In genomic region chr17:4175921-4176802, GRCh38 we compare ENCODE assay signal across 10 cellular contexts. TPM values are rescaled to one million over a fixed set of nuclear protein-coding genes. Genes with fewer than 3 reads are reported as not detected.
A peak's percentile ranks its signal among the peaks of the same experiment; 100 is the strongest.
DNase-seq lines count a peak whose midpoint lies in the region; ATAC-seq, FAIRE-seq and TF ChIP-seq lines count a peak whose summit lies in the region.
"Had no signal": no experiment of that assay in that cellular context is flagged by ENCODE, and none has a peak within 500 bp of the region (broad histone marks: within the 10 kb centered on the region; RNA-seq: fewer than 3 reads in every experiment).

No MANE protein-coding gene starts in this region.

- FAIRE-seq in D721Med (lab: Jason Lieb, UNC), result no peak

- intact Hi-C loops in activated CD4-positive, alpha-beta T cell treated with anti-CD3 and anti-CD28 coated beads, Interleukin-2, amount 10 ng/mL, durations not matched to agents 24 days and 14 days (cut with micrococcal nuclease), result loop anchor here (1.0 kb wide), 2 partner anchors 33 to 199 kb away; partner anchors contain the start of genes CYB5D2 and ZZEF1
- intact Hi-C loops in spleen (cut with DNase I; ENCODE audit: low total_unique reads), result no loop called here
- intact Hi-C loops in lower leg skin (cut with DNase I; ENCODE audit: low total_unique reads), result no loop called here

- H3K4me1 ChIP-seq in spleen, result peaks cover 0 to 65% (median 30%) of the 10 kb centered on the region in 6 donors
- H3K4me1 ChIP-seq: SJCRH30 had no signal

- in situ Hi-C loops in brain microvascular endothelial cell (cut with HindIII; ENCODE audit: low pct_ligation_motif_present, low sequenced_read_pairs), result no loop called here

- peak overlapping the region; percentile 88 for H3K27ac Mint-ChIP-seq in activated CD4-positive, alpha-beta T cell treated with anti-CD3 and anti-CD28 coated beads, Interleukin-2, amount 10 ng/mL, durations not matched to agents 24 days and 14 days

- H3K27me3 Mint-ChIP-seq in activated CD4-positive, alpha-beta T cell treated with anti-CD3 and anti-CD28 coated beads, Interleukin-2, amount 10 ng/mL, durations not matched to agents 24 days and 14 days, result no peaks in the 10 kb centered on the region

- no peaks in the 10 kb centered on the region for H3K9me3 Mint-ChIP-seq in activated CD4-positive, alpha-beta T cell treated with anti-CD3 and anti-CD28 coated beads, Interleukin-2, amount 10 ng/mL, durations not matched to agents 24 days and 14 days

- no peak for ATAC-seq in GM18873 (IDR thresholded peaks at IDR 0.05; ENCODE audit: low FRiP score, unreplicated experiment)

- TF ChIP-seq CTCF in GM06990 (IDR thresholded peaks at IDR 0.05; ENCODE audit: insufficient read depth, low read length, poor library complexity, severe bottlenecking), result no peak
- no peak for TF ChIP-seq CTCF in brain microvascular endothelial cell (IDR thresholded peaks at IDR 0.05; ENCODE audit: low read depth, low read length, missing control alignments)
- TF ChIP-seq CTCF in spleen (IDR thresholded peaks at IDR 0.05 in 8 of 11, conservative IDR thresholded peaks at IDR 0.05 in 3 of 11), result no peak
- no peak for TF ChIP-seq CTCF in D721Med (IDR thresholded peaks at IDR 0.05; ENCODE audit: insufficient read depth, missing control alignments)
- no peak for TF ChIP-seq CTCF in lower leg skin (IDR thresholded peaks at IDR 0.05)

- H3K4me3 Mint-ChIP-seq in activated CD4-positive, alpha-beta T cell treated with anti-CD3 and anti-CD28 coated beads, Interleukin-2, amount 10 ng/mL, durations not matched to agents 24 days and 14 days, result peak overlapping the region; percentile 78

- 62 to 79% (median 78%) methylated on average over 25 of the region's 25 CpGs for WGBS in spleen, 5 donors
- WGBS in lower leg skin, 2 donors, result 79 to 82% methylated on average over 25 of the region's 25 CpGs

- no peak for TF ChIP-seq POLR2A in spleen (IDR thresholded peaks at IDR 0.05)
- TF ChIP-seq POLR2A in lower leg skin (IDR thresholded peaks at IDR 0.05), result no peak

- peak overlapping the region; percentile 24; the same call in 1 of the 2 replicates for H3K4me3 ChIP-seq in GM06990 (replicated peaks; ENCODE audit: low read depth, low read length)
- no peak overlapping the region for H3K4me3 ChIP-seq in brain microvascular endothelial cell (ENCODE audit: low read depth, low read length)
- H3K4me3 ChIP-seq in spleen, result no peak overlapping the region
- no peak overlapping the region for H3K4me3 ChIP-seq in lower leg skin (ENCODE audit: low read depth, poor library complexity, severe bottlenecking)
- H3K4me3 ChIP-seq: SJCRH30 had no signal

- no peaks in the 10 kb centered on the region for H3K9me3 ChIP-seq in spleen
- H3K9me3 ChIP-seq: SJCRH30 had no signal

- H3K36me3 ChIP-seq in GM06990 (ENCODE audit: control insufficient read depth, insufficient read depth, low read length) (peaks cover 51% of the 10 kb centered on the region), brain microvascular endothelial cell (replicated peaks) (peaks cover 71% of the 10 kb centered on the region), spleen (peaks cover 12 to 100% (median 96%) of the 10 kb centered on the region in 6 donors)

- H3K36me3 Mint-ChIP-seq in activated CD4-positive, alpha-beta T cell treated with anti-CD3 and anti-CD28 coated beads, Interleukin-2, amount 10 ng/mL, durations not matched to agents 24 days and 14 days (ENCODE audit: low read depth), result peaks cover 74% of the 10 kb centered on the region

- DNase-seq in GM06990 (ENCODE audit: extremely low read depth, insufficient read length), result no peak
- DNase-seq in activated CD4-positive, alpha-beta T cell treated with anti-CD3 and anti-CD28 coated beads, Interleukin-2, amount 10 ng/mL, durations not matched to agents 24 days and 14 days, result peak; percentile 85
- DNase-seq in brain microvascular endothelial cell, result peak; percentile 18
- peak; percentile 73 for DNase-seq in spleen
- no peak for DNase-seq in SKM-1 (lab: John Stamatoyannopoulos, UW; ENCODE audit: unreplicated experiment)
- no peak for DNase-seq in D721Med (ENCODE audit: insufficient read length, low spot score)
- DNase-seq in lower leg skin (ENCODE audit: low spot score in 2 of 2), result no peak
- DNase-seq: DMS153 had no signal

- H3K27me3 ChIP-seq in GM06990 (replicated peaks; ENCODE audit: control insufficient read depth, insufficient read depth, low read length), result no peaks in the 10 kb centered on the region
- H3K27me3 ChIP-seq in brain microvascular endothelial cell (replicated peaks), result no peaks in the 10 kb centered on the region
- no peaks in the 10 kb centered on the region for H3K27me3 ChIP-seq in spleen (replicated peaks in 1 of 7)
- H3K27me3 ChIP-seq: SJCRH30 had no signal

- H3K27ac ChIP-seq in brain microvascular endothelial cell (no peak overlapping the region), spleen (peak overlapping the region; percentile 21 to 81 (median 64))
- H3K27ac ChIP-seq: SJCRH30 had no signal

- H3K4me1 Mint-ChIP-seq in activated CD4-positive, alpha-beta T cell treated with anti-CD3 and anti-CD28 coated beads, Interleukin-2, amount 10 ng/mL, durations not matched to agents 24 days and 14 days, result peaks cover 51% of the 10 kb centered on the region

RNA-seq across cellular contexts. Expression of gene CYB5D2, which starts 33.2 kb away (rescaled TPM):
- 7.1 and 7.7 TPM in 2 replicates for total RNA-seq in activated CD4-positive, alpha-beta T cell treated with anti-CD3 and anti-CD28 coated beads, Interleukin-2, amount 10 ng/mL, durations not matched to agents 24 days and 14 days
- total RNA-seq in spleen (10 to 100 TPM in 6 of 7 donors, 1 to 10 TPM in 1; 7.5 to 24.7 (median 16.3) TPM), lower leg skin (10 to 100 TPM; 23.9 to 41.9 (median 33.0) TPM)
- 10 to 100 TPM in 2 of 3 donors, 1 to 10 TPM in 1; 9.7 to 14.7 (median 11.0) TPM for polyA plus RNA-seq in spleen

RNA-seq across cellular contexts. Expression of gene ZZEF1, which starts 33.3 kb away (rescaled TPM):
- total RNA-seq in activated CD4-positive, alpha-beta T cell treated with anti-CD3 and anti-CD28 coated beads, Interleukin-2, amount 10 ng/mL, durations not matched to agents 24 days and 14 days, result 40.8 and 42.8 TPM in 2 replicates
- total RNA-seq in spleen, result 100 to 1,000 TPM in 6 of 7 donors, 10 to 100 TPM in 1; 70.1 to 153 (median 111) TPM
- polyA plus RNA-seq in spleen, result 10 to 100 TPM in 1 of 3 donors, 1 to 10 TPM in 2; 5.3 to 12.7 (median 5.5) TPM
- total RNA-seq in lower leg skin, result 10 to 100 TPM; 39.1 to 67.4 (median 53.9) TPM

Comparison
In these comparisons a context has a peak if more than half of its experiments do, and no peak if none do; other contexts are left out.
1. DNase-seq: peak in activated CD4-positive, alpha-beta T cell treated with anti-CD3 and anti-CD28 coated beads, Interleukin-2, amount 10 ng/mL, durations not matched to agents 24 days and 14 days (single experiment), brain microvascular endothelial cell (single experiment) and spleen (single experiment); none in GM06990 (single experiment), SKM-1 (single experiment), D721Med (single experiment) and lower leg skin (0 of 2).